ENCODE assay signal across 8 cellular contexts in genomic region chr17:29291163-29291752, GRCh38. TPM values are rescaled to one million over a fixed set of nuclear protein-coding genes. Genes with fewer than 3 reads are reported as not detected.
DNase-seq lines count a peak whose midpoint lies in the region; ATAC-seq and TF ChIP-seq lines count a peak whose summit lies in the region.

No MANE protein-coding gene starts in this region.

- ATAC-seq in memory B cell (ENCODE audit: low read depth) (no peak), upper lobe of left lung (ENCODE audit: low FRiP score in 2 of 2) (no peak)

- 10 to 13% methylated on average over 5 of the region's 5 CpGs for WGBS in upper lobe of left lung, 2 donors

- peaks cover 71% of the 10 kb centered on the region for H4K20me1 ChIP-seq in Loucy (ENCODE audit: insufficient read depth, low read length, poor library complexity, severe bottlenecking)

- H3K4me1 Mint-ChIP-seq in activated naive CD4-positive, alpha-beta T cell treated with anti-CD3 and anti-CD28 coated beads, Interleukin-2, amount 50 U/mL, for 24 hours: peaks cover 68% of the 10 kb centered on the region
- peaks cover 28% of the 10 kb centered on the region for H3K4me1 Mint-ChIP-seq in memory B cell

- peak overlapping the region; percentile 92 for H3K4me3 Mint-ChIP-seq in activated naive CD4-positive, alpha-beta T cell treated with anti-CD3 and anti-CD28 coated beads, Interleukin-2, amount 50 U/mL, for 24 hours
- H3K4me3 Mint-ChIP-seq in memory B cell: peak overlapping the region; percentile 77

- intact Hi-C loops in posterior vena cava (cut with DNase I): loop anchor here (5.0 to 10.0 kb wide), 2 partner anchors 136 to 144 kb away; no protein-coding TSS in a partner anchor

- no peaks in the 10 kb centered on the region for H3K9me3 Mint-ChIP-seq in activated naive CD4-positive, alpha-beta T cell treated with anti-CD3 and anti-CD28 coated beads, Interleukin-2, amount 50 U/mL, for 24 hours
- H3K9me3 Mint-ChIP-seq in memory B cell: no peaks in the 10 kb centered on the region

- peaks cover 75% of the 10 kb centered on the region for H3K79me2 ChIP-seq in Loucy (ENCODE audit: insufficient read depth, low read length)

- H3K9me2 ChIP-seq in Loucy (replicated peaks; ENCODE audit: low read depth, low read length): no peaks in the 10 kb centered on the region

- H3K36me3 Mint-ChIP-seq in activated naive CD4-positive, alpha-beta T cell treated with anti-CD3 and anti-CD28 coated beads, Interleukin-2, amount 50 U/mL, for 24 hours: peaks cover 26% of the 10 kb centered on the region
- H3K36me3 Mint-ChIP-seq in memory B cell: peaks cover 12% of the 10 kb centered on the region

- H3K4me1 ChIP-seq in Loucy (ENCODE audit: insufficient read depth, low read length, poor library complexity, severe bottlenecking): peaks cover 53% of the 10 kb centered on the region
- H3K4me1 ChIP-seq in upper lobe of left lung: peaks cover 34 to 48% (median 40%) of the 10 kb centered on the region in 4 donors

- H3K36me3 ChIP-seq in Loucy (ENCODE audit: insufficient read depth, low read length) (peaks cover 27% of the 10 kb centered on the region), upper lobe of left lung (peaks cover 9 to 42% (median 16%) of the 10 kb centered on the region in 4 donors)

- peak overlapping the region; percentile 91 for H3K27ac Mint-ChIP-seq in activated naive CD4-positive, alpha-beta T cell treated with anti-CD3 and anti-CD28 coated beads, Interleukin-2, amount 50 U/mL, for 24 hours
- H3K27ac Mint-ChIP-seq in memory B cell: peak overlapping the region; percentile 83

- no peak for DNase-seq in activated naive CD4-positive, alpha-beta T cell (lab: John Stamatoyannopoulos, UW)
- DNase-seq in SHP77 (lab: John Stamatoyannopoulos, UW) (peak; percentile 42 to 65), coronary artery (ENCODE audit: low spot score) (no peak), memory B cell (ENCODE audit: low spot score in 2 of 2) (peak; percentile 21 to 60), upper lobe of left lung (no peak), posterior vena cava (ENCODE audit: low spot score) (no peak)

- H3K4me2 ChIP-seq in Loucy (ENCODE audit: low read depth, low read length, poor library complexity, severe bottlenecking): peak overlapping the region; percentile 91

- H3K27me3 ChIP-seq in Loucy (ENCODE audit: insufficient read depth, low read length, poor library complexity, severe bottlenecking): peaks cover 5% of the 10 kb centered on the region
- H3K27me3 ChIP-seq in upper lobe of left lung: no peaks in the 10 kb centered on the region

- no peak overlapping the region for H2AFZ ChIP-seq in Loucy (ENCODE audit: low read length)

- TF ChIP-seq EP300 in upper lobe of left lung (IDR thresholded peaks at IDR 0.05): no peak

- H3K4me3 ChIP-seq in Loucy (ENCODE audit: low read length, poor library complexity, severe bottlenecking) (peak overlapping the region; percentile 77), coronary artery (peak overlapping the region; percentile 98), upper lobe of left lung (peak overlapping the region in 3 of 4 donors; percentile 61 to 91 (median 83))

- TF ChIP-seq CTCF in Loucy (conservative IDR thresholded peaks at IDR 0.05; ENCODE audit: low read length) (peak; percentile 74), coronary artery (IDR thresholded peaks at IDR 0.05) (peak; percentile 26), upper lobe of left lung (IDR thresholded peaks at IDR 0.05) (peak; percentile 32 to 73 (median 62))

- H3K27ac ChIP-seq in coronary artery: peak overlapping the region; percentile 96 to 98
- peak overlapping the region in 3 of 4 donors; percentile 97 to 98 (median 98) for H3K27ac ChIP-seq in upper lobe of left lung

- no peaks in the 10 kb centered on the region; the same call in 1 of the 2 replicates for H3F3A ChIP-seq in Loucy (ENCODE audit: low read depth)

- peak overlapping the region; percentile 75 for H3K9ac ChIP-seq in Loucy (ENCODE audit: low read depth, low read length, poor library complexity, severe bottlenecking)

- TF ChIP-seq POLR2A in upper lobe of left lung (IDR thresholded peaks at IDR 0.05): no peak

- no peaks in the 10 kb centered on the region for H3K27me3 Mint-ChIP-seq in activated naive CD4-positive, alpha-beta T cell treated with anti-CD3 and anti-CD28 coated beads, Interleukin-2, amount 50 U/mL, for 24 hours
- no peaks in the 10 kb centered on the region for H3K27me3 Mint-ChIP-seq in memory B cell

- H3K9me3 ChIP-seq in Loucy (ENCODE audit: insufficient read depth, low read depth, low read length) (no peaks in the 10 kb centered on the region), upper lobe of left lung (no peaks in the 10 kb centered on the region)

RNA-seq across cellular contexts. Expression of gene NUFIP2, which starts 2.7 kb away (rescaled TPM):
- total RNA-seq in upper lobe of left lung (10 to 100 TPM; 17.9 to 85.9 (median 38.4) TPM), posterior vena cava (10 to 100 TPM; 39.6 to 46.9 TPM)

RNA-seq across cellular contexts. Expression of gene CRYBA1, which starts 44.6 kb away (rescaled TPM):
- total RNA-seq in upper lobe of left lung (not detected), posterior vena cava (not detected)

Comparison
In these comparisons a context has a peak if more than half of its experiments do, and no peak if none do; other contexts are left out.
1. DNase-seq: peak in SHP77 (2 of 2) and memory B cell (2 of 2); none in activated naive CD4-positive, alpha-beta T cell (0 of 4), coronary artery (single experiment), upper lobe of left lung (0 of 2) and posterior vena cava (single experiment).
2. Peak in every context shown above with its lines, with median percentiles within 50 percentile points of each other: H3K4me3 ChIP-seq and CTCF ChIP-seq.